In the genomic region with DNA sequence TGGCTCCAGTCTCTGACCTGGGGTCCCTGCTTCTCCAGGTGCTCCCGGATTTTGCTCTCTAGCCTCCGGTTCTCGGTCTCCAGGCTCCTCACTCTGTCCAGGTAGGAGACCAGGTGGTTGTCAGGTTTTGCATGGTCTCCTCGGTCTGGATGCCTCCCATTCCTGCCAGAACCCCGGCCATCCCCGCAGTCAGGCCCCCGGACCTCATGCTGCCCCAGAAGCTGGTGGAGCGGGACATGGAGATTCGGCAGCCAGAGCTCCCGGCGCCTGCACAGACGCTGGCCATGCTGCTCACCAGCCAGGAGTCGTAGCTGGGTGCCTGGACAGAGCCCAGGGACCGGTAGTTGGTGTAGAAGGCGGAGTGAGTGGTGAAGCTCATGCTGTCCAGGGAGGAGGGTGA, we compare ENCODE assay signal across 20 cellular contexts. TPM values are rescaled to one million over a fixed set of nuclear protein-coding genes. Genes with fewer than 3 reads are reported as not detected.
DNase-seq lines count a peak whose midpoint lies in the region; ATAC-seq and TF ChIP-seq lines count a peak whose summit lies in the region.
"Had no signal": no experiment of that assay in that cellular context is flagged by ENCODE, and none has a peak within 500 bp of the region (broad histone marks: within the 10 kb centered on the region; RNA-seq: fewer than 3 reads in every experiment).

No MANE protein-coding gene starts in this region.

- peaks cover 6 to 8% (median 7%) of the 10 kb centered on the region in 11 experiments for H3K36me3 ChIP-seq in BLaER1 treated with 17β-estradiol and CSF1 and Interleukin-3, amounts not matched to agents 10 nM and 100 nM
- peaks cover 0 to 7% (median 5%) of the 10 kb centered on the region in 3 experiments for H3K36me3 ChIP-seq in naive thymus-derived CD4-positive, alpha-beta T cell (ENCODE audit: control insufficient read depth in 2 of 3, insufficient read depth in 3 of 3, low read length in 3 of 3)

- peak overlapping the region; percentile 30 to 88 (median 76); a peak in 21 of 22 replicates for H3K4me2 ChIP-seq in BLaER1 treated with 17β-estradiol and CSF1 and Interleukin-3, amounts not matched to agents 10 nM and 100 nM

- no peak for DNase-seq in naive thymus-derived CD4-positive, alpha-beta T cell
- no peak for DNase-seq in stimulated activated effector memory CD8-positive, alpha-beta T cell treated with anti-CD3 and anti-CD28 coated beads, Interleukin-12 subunit alpha, Interleukin-12 subunit beta, amount 100 ng/mL, for 72 hours (ENCODE audit: low spot score in 2 of 2)
- DNase-seq in GM13976 (ENCODE audit: low spot score), result no peak
- DNase-seq in HK-2 (ENCODE audit: unreplicated experiment), result no peak
- DNase-seq: ACHN, AML-193, COR-L47, GDM1, GOT3, KBM-7, NCI-H187, NCI-H2227 treated with DMSO at 0.1 percent for 48 hours, NCI-H524, NCI-H82, OCI-M1, Right ventricle myocardium superior had no signal

- peaks cover 43 to 76% (median 67%) of the 10 kb centered on the region in 10 experiments for H3K4me1 ChIP-seq in BLaER1 treated with 17β-estradiol and CSF1 and Interleukin-3, amounts not matched to agents 10 nM and 100 nM
- H3K4me1 ChIP-seq in naive thymus-derived CD4-positive, alpha-beta T cell (ENCODE audit: control insufficient read depth in 2 of 2, insufficient read depth in 2 of 2, low read length in 2 of 2), result peaks cover 3 to 10% of the 10 kb centered on the region in 2 donors

- no peak overlapping the region for H3K4me3 Mint-ChIP-seq in naive thymus-derived CD4-positive, alpha-beta T cell
- no peak overlapping the region for H3K4me3 Mint-ChIP-seq in stimulated activated effector memory CD8-positive, alpha-beta T cell treated with anti-CD3 and anti-CD28 coated beads, Interleukin-12 subunit alpha, Interleukin-12 subunit beta, amount 100 ng/mL, for 72 hours

- H3K4me1 Mint-ChIP-seq in naive thymus-derived CD4-positive, alpha-beta T cell, result peaks cover 10 to 34% (median 30%) of the 10 kb centered on the region in 7 donors
- H3K4me1 Mint-ChIP-seq in stimulated activated effector memory CD8-positive, alpha-beta T cell treated with anti-CD3 and anti-CD28 coated beads, Interleukin-12 subunit alpha, Interleukin-12 subunit beta, amount 100 ng/mL, for 72 hours, result peaks cover 24% of the 10 kb centered on the region

- peak overlapping the region; percentile 37 to 100 (median 100); a peak in 20 of 22 replicates for H3K27ac ChIP-seq in BLaER1 treated with 17β-estradiol and CSF1 and Interleukin-3, amounts not matched to agents 10 nM and 100 nM
- peak overlapping the region; percentile 95 for H3K27ac ChIP-seq in VCaP
- H3K27ac ChIP-seq in naive thymus-derived CD4-positive, alpha-beta T cell (ENCODE audit: low read depth, low read length), result no peak overlapping the region

- in situ Hi-C loops in GM13976 (cut with MboI; ENCODE audit: low sequenced_read_pairs, unreplicated experiment), result no loop called here

- no peaks in the 10 kb centered on the region for H3K27me3 Mint-ChIP-seq in naive thymus-derived CD4-positive, alpha-beta T cell

- POLR2A ChIA-PET in naive thymus-derived CD4-positive, alpha-beta T cell (lab: Charles Lee), result interaction anchor here (0.9 to 7.3 kb wide), 3 partner anchors 11 to 346 kb away, joined by 3 to 520 read pairs (median 3); no protein-coding TSS in a partner anchor

- H3K9ac ChIP-seq in BLaER1 treated with 17β-estradiol and CSF1 and Interleukin-3, amounts not matched to agents 10 nM and 100 nM, result peak overlapping the region in 7 of 11 experiments; percentile 15 to 50 (median 38); a peak in 9 of 22 replicates

- no peaks in the 10 kb centered on the region for H3K27me3 ChIP-seq in BLaER1 treated with 17β-estradiol and CSF1 and Interleukin-3, amounts not matched to agents 10 nM and 100 nM
- no peaks in the 10 kb centered on the region for H3K27me3 ChIP-seq in naive thymus-derived CD4-positive, alpha-beta T cell (ENCODE audit: control insufficient read depth in 2 of 2, insufficient read depth in 2 of 2, low read length in 2 of 2)

- H3K27ac Mint-ChIP-seq in naive thymus-derived CD4-positive, alpha-beta T cell, result peak overlapping the region in 5 of 9 donors; percentile 76 to 98 (median 80)
- H3K27ac Mint-ChIP-seq in stimulated activated effector memory CD8-positive, alpha-beta T cell treated with anti-CD3 and anti-CD28 coated beads, Interleukin-12 subunit alpha, Interleukin-12 subunit beta, amount 100 ng/mL, for 72 hours, result peak overlapping the region; percentile 40

- H4K20me1 ChIP-seq in BLaER1 treated with 17β-estradiol and CSF1 and Interleukin-3, amounts not matched to agents 10 nM and 100 nM, result peaks cover 8 to 13% (median 11%) of the 10 kb centered on the region in 11 experiments; a peak in 20 of 22 replicates

- ATAC-seq in naive thymus-derived CD4-positive, alpha-beta T cell, result no peak
- ATAC-seq in stimulated activated effector memory CD8-positive, alpha-beta T cell treated with anti-CD3 and anti-CD28 coated beads, Interleukin-12 subunit alpha, Interleukin-12 subunit beta, amount 100 ng/mL, for 72 hours, result no peak
- no peak for ATAC-seq in HG02973 (IDR thresholded peaks at IDR 0.05; ENCODE audit: unreplicated experiment)
- ATAC-seq: HCT116 had no signal

- peaks cover 0 to 12% (median 0%) of the 10 kb centered on the region in 11 donors for H3K9me3 Mint-ChIP-seq in naive thymus-derived CD4-positive, alpha-beta T cell
- H3K9me3 Mint-ChIP-seq in stimulated activated effector memory CD8-positive, alpha-beta T cell treated with anti-CD3 and anti-CD28 coated beads, Interleukin-12 subunit alpha, Interleukin-12 subunit beta, amount 100 ng/mL, for 72 hours, result no peaks in the 10 kb centered on the region

- intact Hi-C loops in naive thymus-derived CD4-positive, alpha-beta T cell (cut with micrococcal nuclease), result loop anchor here in 1 of 2 donors (5.0 kb wide), 1 partner anchor 1639 kb away; the partner anchor contains the start of gene MFSD1

- peaks cover 2 to 13% (median 9%) of the 10 kb centered on the region in 5 donors for H3K36me3 Mint-ChIP-seq in naive thymus-derived CD4-positive, alpha-beta T cell
- H3K36me3 Mint-ChIP-seq in stimulated activated effector memory CD8-positive, alpha-beta T cell treated with anti-CD3 and anti-CD28 coated beads, Interleukin-12 subunit alpha, Interleukin-12 subunit beta, amount 100 ng/mL, for 72 hours, result peaks cover 26% of the 10 kb centered on the region

- no peaks in the 10 kb centered on the region for H3K9me3 ChIP-seq in BLaER1 treated with 17β-estradiol and CSF1 and Interleukin-3, amounts not matched to agents 10 nM and 100 nM (replicated peaks in 1 of 11)
- no peaks in the 10 kb centered on the region for H3K9me3 ChIP-seq in naive thymus-derived CD4-positive, alpha-beta T cell (ENCODE audit: control insufficient read depth in 2 of 3, low read length in 3 of 3)

- CTCF ChIA-PET in naive thymus-derived CD4-positive, alpha-beta T cell (lab: Charles Lee), result interaction anchor here (0.6 kb wide), 1 partner anchor 1399 kb away, joined by 3 read pairs; no protein-coding TSS in a partner anchor

- TF ChIP-seq CTCF in VCaP (conservative IDR thresholded peaks at IDR 0.05) (no peak), GM13976 (IDR thresholded peaks at IDR 0.05; ENCODE audit: borderline replicate concordance, control extremely low read depth, extremely low read depth, insufficient read depth, missing control alignments) (no peak)

- H3K4me3 ChIP-seq in BLaER1 treated with 17β-estradiol and CSF1 and Interleukin-3, amounts not matched to agents 10 nM and 100 nM, result peak overlapping the region in 1 of 10 experiments; percentile 13; a peak in 1 of 20 replicates
- no peak overlapping the region for H3K4me3 ChIP-seq in naive thymus-derived CD4-positive, alpha-beta T cell (ENCODE audit: low read length)

RNA-seq across cellular contexts. Expression of gene CCNL1, which starts 3.6 kb away (rescaled TPM):
- 1,000 to 10,000 TPM in 2 of 5 experiments, 100 to 1,000 TPM in 3; 230 to 1,170 (median 374) TPM for total RNA-seq in naive thymus-derived CD4-positive, alpha-beta T cell
- polyA plus RNA-seq in naive thymus-derived CD4-positive, alpha-beta T cell, result 10 to 100 TPM; 65.4 to 68.3 TPM
